In the genomic region with DNA sequence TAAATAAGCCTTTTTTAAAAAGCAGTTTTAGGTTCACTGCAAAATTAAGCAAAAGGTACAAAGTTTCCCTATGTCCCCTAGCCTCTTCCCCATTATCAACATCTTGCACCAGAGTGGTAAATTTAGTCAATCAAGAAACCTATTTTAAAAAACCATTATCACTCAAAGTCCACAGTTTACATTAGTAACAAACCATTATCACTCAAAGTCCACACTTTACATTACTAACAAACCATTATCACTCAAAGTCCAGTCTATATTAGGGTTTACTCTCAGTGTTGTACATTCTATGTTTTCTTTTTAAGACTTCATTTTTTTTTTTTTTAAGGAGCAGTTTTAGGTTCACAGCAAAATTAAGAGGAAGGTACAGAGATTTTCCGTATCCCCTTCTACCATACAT, we compare ENCODE assay signal across 27 cellular contexts.
"Had no signal": no experiment of that assay in that cellular context is flagged by ENCODE, and none has a peak within 500 bp of the region (broad histone marks: within the 10 kb centered on the region; RNA-seq: fewer than 3 reads in every experiment).

No MANE protein-coding gene starts in this region.

- H3K4me3 Mint-ChIP-seq: immature natural killer cell; mesothelial cell of epicardium; naive B cell; natural killer cell; nephron progenitor cell; neural progenitor cell; stimulated activated naive B cell treated with anti-CD40 and anti-IgM and Interleukin-4, amounts not matched to agents 10 μg/mL and 1 μg/mL and 100 μg/mL, for 72 hours had no signal

- H3K36me3 ChIP-seq: neural progenitor cell, neutrophil, thyroid gland, transverse colon, vagina had no signal

- H3K9me3 ChIP-seq: left lung, neutrophil, psoas muscle, spleen, stomach, testis, thyroid gland, transverse colon, upper lobe of left lung, vagina had no signal

- DNase-seq: hypothalamus; immature natural killer cell; kidney; left colon; left lung; naive B cell; natural killer cell; nephron progenitor cell; occipital lobe; psoas muscle; spleen; stimulated activated CD4-positive, alpha-beta T cell treated with anti-CD3 and anti-CD28 coated beads, Interleukin-2, amount 100 ng/mL, for 48 hours; stimulated activated naive B cell treated with anti-CD40 and anti-IgM and Interleukin-4, amounts not matched to agents 10 μg/mL and 1 μg/mL and 100 μg/mL, for 72 hours; stimulated activated naive CD8-positive, alpha-beta T cell treated with anti-CD3 and anti-CD28 coated beads, Interleukin-15, Interleukin-2, amounts not matched to agents 100 U/mL and 50 U/mL, for 24 hours; stomach; testis; thyroid gland; transverse colon; upper lobe of left lung had no signal

- H3K4me3 ChIP-seq: left lung, lung, neural progenitor cell, psoas muscle, skin epidermis, spleen, stomach, testis, thyroid gland, transverse colon, upper lobe of left lung, vagina had no signal

- H3K27ac ChIP-seq: left lung, neural progenitor cell, neutrophil, parathyroid adenoma, psoas muscle, skin epidermis, spleen, stomach, testis, thyroid gland, transverse colon, upper lobe of left lung, vagina had no signal

- H3K27me3 Mint-ChIP-seq: naive B cell; stimulated activated naive B cell treated with anti-CD40 and anti-IgM and Interleukin-4, amounts not matched to agents 10 μg/mL and 1 μg/mL and 100 μg/mL, for 72 hours had no signal

- H3K4me1 ChIP-seq: parathyroid adenoma, psoas muscle, spleen, stomach, testis, transverse colon, upper lobe of left lung, vagina had no signal

- H3K4me2 ChIP-seq: neural progenitor cell had no signal

- ATAC-seq: left colon; left lung; natural killer cell; psoas muscle; sciatic nerve; stimulated activated naive B cell treated with anti-CD40 and anti-IgM and Interleukin-4, amounts not matched to agents 10 μg/mL and 1 μg/mL and 100 μg/mL, for 72 hours; stimulated activated naive CD8-positive, alpha-beta T cell treated with anti-CD3 and anti-CD28 coated beads, Interleukin-15, Interleukin-2, amounts not matched to agents 100 U/mL and 50 U/mL, for 24 hours had no signal

- H3K27me3 ChIP-seq: left lung, neural progenitor cell, neutrophil, spleen, stomach, testis, thyroid gland, transverse colon, upper lobe of left lung, vagina had no signal

- H3K79me2 ChIP-seq: parathyroid adenoma had no signal

- H3K36me3 Mint-ChIP-seq: natural killer cell had no signal

- H3K4me1 Mint-ChIP-seq: immature natural killer cell, mesothelial cell of epicardium, naive B cell, natural killer cell, nephron progenitor cell, neural progenitor cell had no signal

- H3K9me3 Mint-ChIP-seq: immature natural killer cell; mesothelial cell of epicardium; natural killer cell; nephron progenitor cell; neural progenitor cell; stimulated activated naive B cell treated with anti-CD40 and anti-IgM and Interleukin-4, amounts not matched to agents 10 μg/mL and 1 μg/mL and 100 μg/mL, for 72 hours had no signal

- H3K27ac Mint-ChIP-seq: immature natural killer cell; mesothelial cell of epicardium; natural killer cell; nephron progenitor cell; neural progenitor cell; stimulated activated naive B cell treated with anti-CD40 and anti-IgM and Interleukin-4, amounts not matched to agents 10 μg/mL and 1 μg/mL and 100 μg/mL, for 72 hours had no signal

- H3K9ac ChIP-seq: neural progenitor cell, parathyroid adenoma had no signal

- H2AFZ ChIP-seq: neural progenitor cell, parathyroid adenoma had no signal
